Comparison of ENCODE assay signal across 8 cellular contexts in the genomic region with DNA sequence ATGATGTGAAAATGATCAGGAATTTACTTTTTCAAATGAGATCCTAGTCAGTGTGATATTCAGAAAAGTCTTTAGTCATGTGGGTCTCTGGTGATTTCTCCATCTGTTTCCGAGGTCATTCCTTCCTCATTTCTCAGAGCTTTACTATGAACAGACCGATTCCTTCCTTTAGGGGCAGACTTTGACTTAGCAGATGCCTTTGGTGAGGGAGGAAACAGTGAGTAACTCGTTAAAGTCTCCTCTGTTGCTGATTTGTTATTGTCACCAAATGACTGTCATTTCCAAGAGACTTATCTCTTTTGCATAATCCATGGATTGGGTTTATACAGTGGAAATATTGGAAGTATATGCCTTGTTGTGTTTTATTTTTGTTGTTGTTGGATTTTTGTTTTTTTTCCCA.
A peak's percentile ranks its signal among the peaks of the same experiment; 100 is the strongest.
DNase-seq lines count a peak whose midpoint lies in the region; ATAC-seq and TF ChIP-seq lines count a peak whose summit lies in the region.

No MANE protein-coding gene starts in this region.

- H3K4me3 ChIP-seq in cardiac muscle cell: no peak overlapping the region
- H3K4me3 ChIP-seq in skeletal muscle satellite cell (ENCODE audit: low read length): no peak overlapping the region

- in situ Hi-C loops in GM13976 (cut with MboI; ENCODE audit: low sequenced_read_pairs, unreplicated experiment): no loop called here
- in situ Hi-C loops in ACHN (cut with HindIII; ENCODE audit: low pct_ligation_motif_present, low pct_unique_long_range_greater_than_20kb, low sequenced_read_pairs): no loop called here

- no peak overlapping the region for H3K27ac ChIP-seq in cardiac muscle cell

- peak overlapping the region; percentile 53 for H3K9ac ChIP-seq in skeletal muscle satellite cell (ENCODE audit: low read depth, low read length)

- H3K9me3 ChIP-seq in cardiac muscle cell (ENCODE audit: low read depth) (no peaks in the 10 kb centered on the region), skeletal muscle satellite cell (replicated peaks; ENCODE audit: low read length) (no peaks in the 10 kb centered on the region)

- peak; percentile 49 for ATAC-seq in activated B cell treated with CpG ODN at 0.5 μM for 24 hours (ENCODE audit: low read depth)

- no peaks in the 10 kb centered on the region for H3K27me3 Mint-ChIP-seq in activated B cell treated with CpG ODN at 0.5 μM for 24 hours

- no peak for DNase-seq in activated B cell treated with CpG ODN at 0.5 μM for 24 hours
- peak; percentile 43 to 85 for DNase-seq in cardiac muscle cell (ENCODE audit: low read depth in 1 of 2, low spot score in 1 of 2)
- DNase-seq in SKM-1 (lab: John Stamatoyannopoulos, UW; ENCODE audit: unreplicated experiment): no peak
- no peak for DNase-seq in GM13976 (ENCODE audit: low spot score)
- no peak for DNase-seq in ACHN
- DNase-seq in COLO668 (lab: John Stamatoyannopoulos, UW; ENCODE audit: unreplicated experiment): no peak

- H3K27me3 ChIP-seq in cardiac muscle cell (peaks cover 3% of the 10 kb centered on the region), skeletal muscle satellite cell (ENCODE audit: control insufficient read depth, insufficient read depth, low read length) (no peaks in the 10 kb centered on the region)

- H3K9me3 Mint-ChIP-seq in activated B cell treated with CpG ODN at 0.5 μM for 24 hours: no peaks in the 10 kb centered on the region

- H3K36me3 Mint-ChIP-seq in activated B cell treated with CpG ODN at 0.5 μM for 24 hours (ENCODE audit: low read depth): peaks cover 69% of the 10 kb centered on the region

- intact Hi-C loops in activated B cell treated with CpG ODN at 0.5 μM for 24 hours (cut with micrococcal nuclease): no loop called here

- no peaks in the 10 kb centered on the region for H3K36me3 ChIP-seq in cardiac muscle cell
- peaks cover 28% of the 10 kb centered on the region for H3K36me3 ChIP-seq in skeletal muscle satellite cell (ENCODE audit: insufficient read depth, low read length)

- CTCF ChIA-PET in activated B cell treated with CpG ODN at 0.5 μM for 24 hours (lab: Charles Lee): no interaction called here

- no peak overlapping the region for H3K4me3 Mint-ChIP-seq in activated B cell treated with CpG ODN at 0.5 μM for 24 hours

- H3K4me1 ChIP-seq in cardiac muscle cell (ENCODE audit: low read depth): no peaks in the 10 kb centered on the region
- peaks cover 16% of the 10 kb centered on the region for H3K4me1 ChIP-seq in skeletal muscle satellite cell (ENCODE audit: control insufficient read depth, insufficient read depth, low read length)

- TF ChIP-seq CTCF in GM12873 (IDR thresholded peaks at IDR 0.05; ENCODE audit: insufficient read depth, low read depth, low read length, missing control alignments) (peak; percentile 37), activated B cell treated with CpG ODN at 0.5 μM for 24 hours (IDR thresholded peaks at IDR 0.05) (no peak), cardiac muscle cell (IDR thresholded peaks at IDR 0.05; ENCODE audit: low read depth, low read length) (peak; percentile 69), GM13976 (IDR thresholded peaks at IDR 0.05; ENCODE audit: borderline replicate concordance, control extremely low read depth, extremely low read depth, insufficient read depth, missing control alignments) (no peak)

- peaks cover 29% of the 10 kb centered on the region for H3K4me1 Mint-ChIP-seq in activated B cell treated with CpG ODN at 0.5 μM for 24 hours

- H3K4me2 ChIP-seq in skeletal muscle satellite cell (ENCODE audit: low read length): peak overlapping the region; percentile 58

- H3K27ac Mint-ChIP-seq in activated B cell treated with CpG ODN at 0.5 μM for 24 hours: no peak overlapping the region

- POLR2A ChIA-PET in activated B cell treated with CpG ODN at 0.5 μM for 24 hours (lab: Charles Lee): no interaction called here

Comparison
In these comparisons a context has a peak if more than half of its experiments do, and no peak if none do; other contexts are left out.
1. CTCF ChIP-seq: peak in GM12873 (single experiment) and cardiac muscle cell (single experiment); none in activated B cell treated with CpG ODN at 0.5 μM for 24 hours (single experiment) and GM13976 (single experiment).
2. DNase-seq: peak in cardiac muscle cell (2 of 2); none in activated B cell treated with CpG ODN at 0.5 μM for 24 hours (single experiment), SKM-1 (single experiment), GM13976 (single experiment), ACHN (single experiment) and COLO668 (single experiment).